Comparison of ENCODE assay signal across 2 cellular contexts in genomic region chr22:37062657-37063381, GRCh38.
TF ChIP-seq lines count a peak whose summit lies in the region.

No MANE protein-coding gene starts in this region.

TF ChIP-seq in GM23338, 12 proteins besides CTCF, POLR2A, EP300 and RAD21:
- TF ChIP-seq ZNF331 (CRISPR knock-in tag; IDR thresholded peaks at IDR 0.05; ENCODE audit: low read depth): no peak
TF ChIP-seq in GM23338: peak in this region for 0.

TF ChIP-seq in endothelial cell of umbilical vein, 7 proteins besides CTCF, POLR2A, EP300 and RAD21:
- TF ChIP-seq EZH2 (IDR thresholded peaks at IDR 0.05; ENCODE audit: borderline replicate concordance, low read depth, low read length, severe bottlenecking): no peak
- TF ChIP-seq MYC (IDR thresholded peaks at IDR 0.05; ENCODE audit: low read depth, low read length): no peak
- no peak for TF ChIP-seq POLR2AphosphoS5 (IDR thresholded peaks at IDR 0.05; ENCODE audit: insufficient read depth, low read depth, low read length)
- no peak for TF ChIP-seq JUN (IDR thresholded peaks at IDR 0.05; ENCODE audit: borderline replicate concordance, insufficient read depth, insufficient read length, low read depth)
- TF ChIP-seq MAX (IDR thresholded peaks at IDR 0.05; ENCODE audit: insufficient read depth, insufficient read length): no peak
- TF ChIP-seq FOS (IDR thresholded peaks at IDR 0.05; ENCODE audit: borderline replicate concordance, insufficient read depth, low read length): no peak
